Comparison of ENCODE assay signal across 13 cellular contexts in the genomic region with DNA sequence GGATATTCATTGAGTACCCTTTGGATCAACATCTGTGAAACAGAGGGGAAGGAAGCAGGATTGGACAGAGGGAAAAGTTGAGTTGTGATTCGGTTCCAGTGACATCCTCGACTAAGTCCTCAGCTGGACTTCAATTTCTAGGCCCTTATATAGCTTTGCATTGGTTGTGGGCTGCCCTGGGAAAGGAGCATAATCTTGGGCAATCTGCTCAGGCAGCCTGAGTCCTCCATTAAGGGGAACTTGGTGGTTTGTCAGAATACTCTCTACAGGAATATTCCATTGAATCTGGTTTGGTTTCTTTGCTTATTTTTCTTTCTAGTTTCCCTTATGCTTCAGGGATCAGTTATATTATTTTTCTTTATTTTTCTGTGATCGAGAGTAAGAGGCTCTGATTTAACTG.
"Had no signal": no experiment of that assay in that cellular context is flagged by ENCODE, and none has a peak within 500 bp of the region (broad histone marks: within the 10 kb centered on the region; RNA-seq: fewer than 3 reads in every experiment).

No MANE protein-coding gene starts in this region.

- H3K27ac Mint-ChIP-seq: activated B cell treated with CpG ODN at 0.5 μM for 24 hours; activated CD4-positive, alpha-beta T cell treated with anti-CD3 and anti-CD28 coated beads, Interleukin-2, amount 10 ng/mL, durations not matched to agents 24 days and 14 days; activated naive CD4-positive, alpha-beta T cell treated with anti-CD3 and anti-CD28 coated beads for 36 hours had no signal

- H3K27me3 ChIP-seq: tibial artery had no signal

- H3K36me3 ChIP-seq: tibial artery had no signal

- H3K27me3 Mint-ChIP-seq: activated B cell treated with CpG ODN at 0.5 μM for 24 hours; activated CD4-positive, alpha-beta T cell treated with anti-CD3 and anti-CD28 coated beads, Interleukin-2, amount 10 ng/mL, durations not matched to agents 24 days and 14 days had no signal

- H3K4me3 Mint-ChIP-seq: activated B cell treated with CpG ODN at 0.5 μM for 24 hours; activated CD4-positive, alpha-beta T cell treated with anti-CD3 and anti-CD28 coated beads, Interleukin-2, amount 10 ng/mL, durations not matched to agents 24 days and 14 days; activated naive CD4-positive, alpha-beta T cell treated with anti-CD3 and anti-CD28 coated beads for 36 hours had no signal

- H3K4me1 ChIP-seq: parathyroid adenoma had no signal

- H3K4me3 ChIP-seq: coronary artery, smooth muscle cell, tibial artery had no signal

- H3K9me3 ChIP-seq: tibial artery had no signal

- ATAC-seq: left ventricle myocardium superior had no signal

- DNase-seq: activated B cell treated with CpG ODN at 0.5 μM for 24 hours; activated CD4-positive, alpha-beta T cell treated with anti-CD3 and anti-CD28 coated beads, Interleukin-2, amount 10 ng/mL, durations not matched to agents 24 days and 14 days; activated CD8-positive, alpha-beta memory T cell treated with anti-CD3 and anti-CD28 coated beads for 24 hours; activated naive CD4-positive, alpha-beta T cell treated with anti-CD3 and anti-CD28 coated beads for 36 hours; caudate nucleus; effector CD8-positive, alpha-beta T cell; left ventricle myocardium superior; mesendoderm; T-helper 9 cell; tibial artery had no signal

- H3K27ac ChIP-seq: coronary artery, parathyroid adenoma, tibial artery had no signal

- H3K9me3 Mint-ChIP-seq: activated B cell treated with CpG ODN at 0.5 μM for 24 hours; activated CD4-positive, alpha-beta T cell treated with anti-CD3 and anti-CD28 coated beads, Interleukin-2, amount 10 ng/mL, durations not matched to agents 24 days and 14 days; activated naive CD4-positive, alpha-beta T cell treated with anti-CD3 and anti-CD28 coated beads for 36 hours had no signal
